21 cellular contexts compared by ENCODE assay signal in genomic region chr15:31433101-31433500, GRCh38.
A peak's percentile ranks its signal among the peaks of the same experiment; 100 is the strongest.
DNase-seq lines count a peak whose midpoint lies in the region; ATAC-seq, FAIRE-seq and TF ChIP-seq lines count a peak whose summit lies in the region.
"Had no signal": no experiment of that assay in that cellular context is flagged by ENCODE, and none has a peak within 500 bp of the region (broad histone marks: within the 10 kb centered on the region; RNA-seq: fewer than 3 reads in every experiment).

No MANE protein-coding gene starts in this region.

- FAIRE-seq in GM12892 (lab: Jason Lieb, UNC): peak; percentile 63
- peak; percentile 84 for FAIRE-seq in bronchial epithelial cell (lab: Jason Lieb, UNC)
- FAIRE-seq: A204.1 had no signal

- H3K27me3 ChIP-seq in bronchial epithelial cell (ENCODE audit: control insufficient read depth, insufficient read depth, low read length): no peaks in the 10 kb centered on the region
- H3K27me3 ChIP-seq: breast epithelium, ovary, tibial artery had no signal

- H3K9me3 Mint-ChIP-seq in T-helper 2 cell treated with Interferon-gamma antibody and Interleukin-4, amounts not matched to agents 5 μg/mL and 100 μg/mL, for 36 hours: no peaks in the 10 kb centered on the region

- H3K4me1 Mint-ChIP-seq in T-helper 2 cell treated with Interferon-gamma antibody and Interleukin-4, amounts not matched to agents 5 μg/mL and 100 μg/mL, for 36 hours (ENCODE audit: low read depth): peaks cover 71% of the 10 kb centered on the region

- no peak overlapping the region for H3K4me3 ChIP-seq in bronchial epithelial cell (ENCODE audit: low read depth, low read length)
- H3K4me3 ChIP-seq: breast epithelium, mucosa of descending colon, ovary, tibial artery had no signal

- no peak for TF ChIP-seq CTCF in bronchial epithelial cell (IDR thresholded peaks at IDR 0.05; ENCODE audit: insufficient read depth, low read length, severe bottlenecking)

- no peak for TF ChIP-seq POLR2A in GM12892 (IDR thresholded peaks at IDR 0.05; ENCODE audit: low read depth, low read length)

- no peak for ATAC-seq in HG03095 (IDR thresholded peaks at IDR 0.05; ENCODE audit: unreplicated experiment)
- ATAC-seq: left cardiac atrium, mucosa of descending colon, Panc1 had no signal

- DNase-seq in T-helper 2 cell treated with Interferon-gamma antibody and Interleukin-4, amounts not matched to agents 5 μg/mL and 100 μg/mL, for 36 hours (ENCODE audit: low spot score): no peak
- no peak for DNase-seq in T-helper 2 cell
- DNase-seq in GM12892 (ENCODE audit: insufficient read length): no peak
- peak; percentile 47 for DNase-seq in bronchial epithelial cell (ENCODE audit: low read depth)
- peak; percentile 32 for DNase-seq in retina
- DNase-seq in foreskin melanocyte: no peak
- DNase-seq in MV-4-11 (lab: John Stamatoyannopoulos, UW): no peak
- DNase-seq: effector CD4-positive, alpha-beta T cell; left cardiac atrium; mucosa of descending colon; NCI-H1092; NCI-H748 treated with DMSO at 0.1 percent for 48 hours; ovary; stimulated activated CD4-positive, alpha-beta T cell treated with anti-CD3 and anti-CD28 coated beads, Interleukin-4, amount 100 ng/mL, for 24 hours; stimulated activated CD8-positive, alpha-beta memory T cell treated with anti-CD3 and anti-CD28 coated beads, Interleukin-4, amount 100 ng/mL, for 48 hours; SW 1271; tibial artery had no signal

- H3K36me3 ChIP-seq in bronchial epithelial cell (ENCODE audit: control insufficient read depth, insufficient read depth, low read length): no peaks in the 10 kb centered on the region
- H3K36me3 ChIP-seq: breast epithelium, ovary, tibial artery had no signal

- no peaks in the 10 kb centered on the region for H3K27me3 Mint-ChIP-seq in T-helper 2 cell treated with Interferon-gamma antibody and Interleukin-4, amounts not matched to agents 5 μg/mL and 100 μg/mL, for 36 hours (ENCODE audit: low read depth)

- no peak overlapping the region for H3K4me3 Mint-ChIP-seq in T-helper 2 cell treated with Interferon-gamma antibody and Interleukin-4, amounts not matched to agents 5 μg/mL and 100 μg/mL, for 36 hours

- peak overlapping the region; percentile 96 for H3K27ac Mint-ChIP-seq in T-helper 2 cell treated with Interferon-gamma antibody and Interleukin-4, amounts not matched to agents 5 μg/mL and 100 μg/mL, for 36 hours

- no peaks in the 10 kb centered on the region for H3K36me3 Mint-ChIP-seq in T-helper 2 cell treated with Interferon-gamma antibody and Interleukin-4, amounts not matched to agents 5 μg/mL and 100 μg/mL, for 36 hours (ENCODE audit: low read depth)

Comparison
In these comparisons a context has a peak if more than half of its experiments do, and no peak if none do; other contexts are left out.
1. DNase-seq: peak in bronchial epithelial cell (single experiment) and retina (single experiment); none in T-helper 2 cell treated with Interferon-gamma antibody and Interleukin-4, amounts not matched to agents 5 μg/mL and 100 μg/mL, for 36 hours (single experiment), T-helper 2 cell (0 of 5), GM12892 (single experiment), foreskin melanocyte (single experiment) and MV-4-11 (single experiment).